24 cellular contexts compared by ENCODE assay signal in genomic region chr11:44787070-44787469, GRCh38.
"Had no signal": no experiment of that assay in that cellular context is flagged by ENCODE, and none has a peak within 500 bp of the region (broad histone marks: within the 10 kb centered on the region; RNA-seq: fewer than 3 reads in every experiment).

No MANE protein-coding gene starts in this region.

- H3K4me1 Mint-ChIP-seq: immature natural killer cell; stimulated activated naive B cell treated with anti-CD40 and anti-IgM and Interleukin-4, amounts not matched to agents 10 μg/mL and 1 μg/mL and 100 μg/mL, for 72 hours had no signal

- H3K4me1 ChIP-seq: left lung, pancreas, testis, upper lobe of left lung, vagina had no signal

- H3K27ac Mint-ChIP-seq: immature natural killer cell; natural killer cell treated with Interleukin-12 subunit alpha and Interleukin-12 subunit beta and Interleukin-15 and Interleukin-18, amount 100 ng/mL, for 72 hours; stimulated activated naive B cell treated with anti-CD40 and anti-IgM and Interleukin-4, amounts not matched to agents 10 μg/mL and 1 μg/mL and 100 μg/mL, for 72 hours had no signal

- DNase-seq: hypothalamus; immature natural killer cell; kidney; left colon; lower lobe of right lung; mammary epithelial cell; mesenchymal stem cell; nucleus accumbens; pancreas; stimulated activated CD4-positive, alpha-beta T cell treated with anti-CD3 and anti-CD28 coated beads, Interleukin-12 subunit alpha, Interleukin-12 subunit beta, amount 100 ng/mL, for 4 hours; stimulated activated CD4-positive, alpha-beta T cell treated with anti-CD3 and anti-CD28 coated beads, Interleukin-4, amount 100 ng/mL, for 1 hour; stimulated activated naive B cell treated with anti-CD40 and anti-IgM and Interleukin-4, amounts not matched to agents 10 μg/mL and 1 μg/mL and 100 μg/mL, for 72 hours; stomach; testis; thyroid gland; transverse colon; upper lobe of left lung had no signal

- ATAC-seq: left colon; left lung; lower lobe of right lung; natural killer cell treated with Interleukin-12 subunit alpha and Interleukin-12 subunit beta and Interleukin-15 and Interleukin-18, amount 100 ng/mL, for 72 hours; pancreas; sciatic nerve had no signal

- H3K27ac ChIP-seq: left lung, lower lobe of right lung, pancreas, skin epidermis, stomach, testis, thyroid gland, transverse colon, upper lobe of left lung, vagina had no signal

- H3K27me3 ChIP-seq: left lung, pancreas, right atrium auricular region, testis, thyroid gland, transverse colon, upper lobe of left lung, vagina had no signal

- H3K36me3 Mint-ChIP-seq: immature natural killer cell; natural killer cell treated with Interleukin-12 subunit alpha and Interleukin-12 subunit beta and Interleukin-15 and Interleukin-18, amount 100 ng/mL, for 72 hours; stimulated activated naive B cell treated with anti-CD40 and anti-IgM and Interleukin-4, amounts not matched to agents 10 μg/mL and 1 μg/mL and 100 μg/mL, for 72 hours had no signal

- H3K36me3 ChIP-seq: left lung, lower lobe of right lung, pancreas, right atrium auricular region, stomach, thyroid gland, transverse colon, upper lobe of left lung, vagina had no signal

- FAIRE-seq: islet of Langerhans, kidney, pancreas had no signal

- H3K4me3 ChIP-seq: left lung, lower lobe of right lung, pancreas, right atrium auricular region, skin epidermis, stomach, testis, thyroid gland, transverse colon, upper lobe of left lung, vagina had no signal

- H3K4me3 Mint-ChIP-seq: immature natural killer cell; natural killer cell treated with Interleukin-12 subunit alpha and Interleukin-12 subunit beta and Interleukin-15 and Interleukin-18, amount 100 ng/mL, for 72 hours; stimulated activated naive B cell treated with anti-CD40 and anti-IgM and Interleukin-4, amounts not matched to agents 10 μg/mL and 1 μg/mL and 100 μg/mL, for 72 hours had no signal

- H3K9me3 Mint-ChIP-seq: immature natural killer cell; natural killer cell treated with Interleukin-12 subunit alpha and Interleukin-12 subunit beta and Interleukin-15 and Interleukin-18, amount 100 ng/mL, for 72 hours had no signal

- H3K9me3 ChIP-seq: left lung, lower lobe of right lung, pancreas, right atrium auricular region, stomach, testis, thyroid gland, transverse colon, upper lobe of left lung, vagina had no signal
